In genomic region chr21:35406600-35406999, GRCh38 we compare ENCODE assay signal across 16 cellular contexts.
"Had no signal": no experiment of that assay in that cellular context is flagged by ENCODE, and none has a peak within 500 bp of the region (broad histone marks: within the 10 kb centered on the region; RNA-seq: fewer than 3 reads in every experiment).

No MANE protein-coding gene starts in this region.

- ATAC-seq: HepG2 had no signal

- FAIRE-seq: HepG2, RCC 7860 had no signal

- DNase-seq: IMR-90, Kasumi-1, MM.1S, NCI-H1436, NCI-H187, NCI-H446, NCI-H510A, NCI-H524 treated with DMSO at 0.1 percent for 48 hours, Right ventricle myocardium superior, RPMI8226, SIG-M5 had no signal

- H3K9me3 ChIP-seq: SJSA1 had no signal

- H3K4me3 ChIP-seq: SJSA1, SK-N-MC had no signal

- H3K4me2 ChIP-seq: KMS-11 had no signal

- H3K27ac ChIP-seq: KMS-11, SJSA1, SK-N-MC had no signal

- H3K36me3 ChIP-seq: SJSA1 had no signal

- H3K27me3 ChIP-seq: SJSA1 had no signal

- H3K9ac ChIP-seq: KMS-11 had no signal
